In the genomic region with DNA sequence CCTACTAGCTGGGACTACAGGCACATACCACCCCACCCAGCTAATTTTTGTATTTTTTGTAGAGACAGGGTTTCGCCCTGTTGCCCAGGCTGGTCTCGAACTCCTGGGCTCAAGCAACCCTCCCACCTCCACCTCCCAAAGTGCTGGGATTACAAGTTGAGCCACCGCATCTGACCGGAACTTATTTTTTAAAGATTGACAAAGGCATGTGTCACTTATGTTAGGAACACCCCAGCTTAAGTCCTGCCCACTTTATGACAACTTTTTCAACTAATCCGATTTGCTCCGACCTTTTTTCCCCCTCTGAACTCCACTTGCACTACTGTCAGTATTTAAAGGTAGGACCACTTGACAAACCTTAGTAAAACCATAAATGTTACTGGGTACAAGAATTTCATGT, we compare ENCODE assay signal across 14 cellular contexts.
A peak's percentile ranks its signal among the peaks of the same experiment; 100 is the strongest.
DNase-seq lines count a peak whose midpoint lies in the region; ATAC-seq and TF ChIP-seq lines count a peak whose summit lies in the region.
"Had no signal": no experiment of that assay in that cellular context is flagged by ENCODE, and none has a peak within 500 bp of the region (broad histone marks: within the 10 kb centered on the region; RNA-seq: fewer than 3 reads in every experiment).

No MANE protein-coding gene starts in this region.

- peak overlapping the region in 6 of 10 donors; percentile 36 to 84 (median 68) for H3K27ac ChIP-seq in heart right ventricle
- no peak overlapping the region for H3K27ac ChIP-seq in trophoblast cell (ENCODE audit: low read depth, low read length)

- H2BK5ac ChIP-seq in trophoblast cell (ENCODE audit: low read depth, low read length, poor library complexity) = no peak overlapping the region

- H3K14ac ChIP-seq in trophoblast cell (ENCODE audit: low read length) = no peak overlapping the region

- H3K27me3 ChIP-seq in heart right ventricle (no peaks in the 10 kb centered on the region), trophoblast cell (ENCODE audit: insufficient read depth, low read length) (no peaks in the 10 kb centered on the region)

- H4K8ac ChIP-seq in trophoblast cell (ENCODE audit: low read depth, low read length) = no peak overlapping the region

- 82 to 92% methylated on average over 6 of the region's 6 CpGs for WGBS in heart right ventricle, 2 donors
- WGBS in trophoblast cell (ENCODE audit: extremely low coverage, insufficient coverage, insufficient read length) = no CpG with 5 or more reads among the region's 6 CpGs

- H3K27me3 Mint-ChIP-seq in brain = no peaks in the 10 kb centered on the region
- H3K27me3 Mint-ChIP-seq in nephron (ENCODE audit: low read depth) = peaks cover 6% of the 10 kb centered on the region

- peaks cover 43% of the 10 kb centered on the region for H3K4me1 Mint-ChIP-seq in brain
- peaks cover 41% of the 10 kb centered on the region for H3K4me1 Mint-ChIP-seq in nephron
- H3K4me1 Mint-ChIP-seq: B cell had no signal

- H3K36me3 ChIP-seq in heart right ventricle (no peaks in the 10 kb centered on the region), trophoblast cell (ENCODE audit: control insufficient read depth in 1 of 2, insufficient read depth in 2 of 2, low read length in 2 of 2) (no peaks in the 10 kb centered on the region)

- H2BK120ac ChIP-seq in trophoblast cell (ENCODE audit: insufficient read depth, low read length, poor library complexity) = no peak overlapping the region

- ATAC-seq in heart right ventricle (no peak), left ventricle myocardium superior (no peak)
- ATAC-seq: GM23338 had no signal

- H2AFZ ChIP-seq in trophoblast cell (ENCODE audit: insufficient read depth, low read length, poor library complexity) = no peak overlapping the region
- H2AFZ ChIP-seq: GM23338 had no signal

- no peak overlapping the region for H3K4me2 ChIP-seq in trophoblast cell (ENCODE audit: low read length)
- H3K4me2 ChIP-seq: GM23338 had no signal

- peaks cover 3% of the 10 kb centered on the region for H3K36me3 Mint-ChIP-seq in brain
- peaks cover 3% of the 10 kb centered on the region for H3K36me3 Mint-ChIP-seq in nephron (ENCODE audit: low read depth)

- no peak overlapping the region for H2AK5ac ChIP-seq in trophoblast cell (ENCODE audit: low read length)

- H3K9ac ChIP-seq in trophoblast cell (ENCODE audit: low read length) = no peak overlapping the region

- no peak overlapping the region for H3K23ac ChIP-seq in trophoblast cell (ENCODE audit: low read length)

- H3K9me3 ChIP-seq in heart right ventricle = no peaks in the 10 kb centered on the region
- peaks cover 1% of the 10 kb centered on the region for H3K9me3 ChIP-seq in trophoblast cell (ENCODE audit: insufficient read depth, low read depth, low read length)

- H3K9me3 Mint-ChIP-seq in brain = peaks cover 4 to 11% (median 8%) of the 10 kb centered on the region in 5 experiments
- peaks cover 12% of the 10 kb centered on the region for H3K9me3 Mint-ChIP-seq in nephron
- H3K9me3 Mint-ChIP-seq: CD4-positive, alpha-beta T cell had no signal

- H3K4ac ChIP-seq in trophoblast cell (ENCODE audit: low read depth, low read length) = no peak overlapping the region

- intact Hi-C loops in heart right ventricle (cut with DNase I) = no loop called here
- intact Hi-C loops in left ventricle myocardium superior (cut with micrococcal nuclease) = no loop called here

- DNase-seq in heart right ventricle = no peak
- DNase-seq in left ventricle myocardium superior = no peak
- no peak for DNase-seq in SKM-1 (lab: John Stamatoyannopoulos, UW; ENCODE audit: unreplicated experiment)
- DNase-seq in NCI-H510A (lab: John Stamatoyannopoulos, UW) = no peak
- DNase-seq in trophoblast cell = no peak
- DNase-seq: CD4-positive, alpha-beta T cell; DMS153; DMS79 treated with DMSO at 0.1 percent for 48 hours; EL; H7 had no signal

- no peak for TF ChIP-seq CTCF in heart right ventricle (IDR thresholded peaks at IDR 0.05)
- no peak for TF ChIP-seq CTCF in brain (conservative IDR thresholded peaks at IDR 0.05)
- TF ChIP-seq CTCF in nephron (IDR thresholded peaks at IDR 0.05; ENCODE audit: unreplicated experiment in 3 of 3) = no peak

- H3K4me3 ChIP-seq in heart right ventricle = no peak overlapping the region
- no peak overlapping the region for H3K4me3 ChIP-seq in trophoblast cell (ENCODE audit: low read depth, low read length)
- H3K4me3 ChIP-seq: GM23338 had no signal

- no peak overlapping the region for H4K91ac ChIP-seq in trophoblast cell (ENCODE audit: low read depth, low read length)

- no peaks in the 10 kb centered on the region for H3K79me2 ChIP-seq in trophoblast cell (ENCODE audit: control insufficient read depth, insufficient read depth, low read length, poor library complexity)

- H3K4me3 Mint-ChIP-seq in brain (no peak overlapping the region), nephron (no peak overlapping the region)
- H3K4me3 Mint-ChIP-seq: B cell; CD4-positive, alpha-beta T cell; GM23338 had no signal

- peaks cover 2 to 58% (median 37%) of the 10 kb centered on the region in 9 donors for H3K4me1 ChIP-seq in heart right ventricle
- no peaks in the 10 kb centered on the region for H3K4me1 ChIP-seq in trophoblast cell (ENCODE audit: control insufficient read depth in 1 of 2, insufficient read depth in 2 of 2, low read length in 2 of 2)

- peak overlapping the region in 4 of 5 experiments; percentile 43 to 76 (median 58) for H3K27ac Mint-ChIP-seq in brain
- H3K27ac Mint-ChIP-seq in nephron = peak overlapping the region; percentile 20 to 69 (median 56)
- H3K27ac Mint-ChIP-seq: B cell; CD4-positive, alpha-beta T cell; GM23338 had no signal

- no peaks in the 10 kb centered on the region for H3K79me1 ChIP-seq in trophoblast cell (ENCODE audit: low read length)

- H4K12ac ChIP-seq in trophoblast cell (ENCODE audit: low read depth, low read length) = no peak overlapping the region

- no peak overlapping the region for H2BK12ac ChIP-seq in trophoblast cell (ENCODE audit: low read length)

- no peak overlapping the region for H3K18ac ChIP-seq in trophoblast cell (ENCODE audit: low read length)
